Comparison of ENCODE assay signal across 1 cellular context in the genomic region with DNA sequence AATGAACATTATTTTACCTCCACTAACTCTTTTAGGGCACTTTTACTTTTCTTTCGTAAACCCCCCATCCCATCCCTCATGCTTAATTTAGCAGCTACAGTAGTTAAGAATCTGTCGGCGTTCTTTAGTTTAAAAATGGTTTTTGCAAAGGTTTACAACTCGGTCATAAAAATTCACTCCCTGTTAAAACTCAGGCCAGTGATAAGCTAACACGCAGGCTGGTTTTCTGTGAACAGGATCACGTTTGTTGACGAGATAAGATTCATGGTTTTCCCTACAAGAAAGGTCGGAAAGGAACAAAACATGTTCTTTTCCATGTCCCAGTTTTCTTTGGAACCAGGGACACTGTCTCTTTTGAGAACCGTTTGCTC.
A peak's percentile ranks its signal among the peaks of the same experiment; 100 is the strongest.
TF ChIP-seq lines count a peak whose summit lies in the region.

No MANE protein-coding gene starts in this region.

TF ChIP-seq in HEK293, 187 proteins besides CTCF, POLR2A, EP300 and RAD21 (continued from another document):
- TF ChIP-seq WT1 (tag by site-specific recombination; IDR thresholded peaks at IDR 0.05) (peak; percentile 70), ZNF24 (tag by site-specific recombination; IDR thresholded peaks at IDR 0.05) (no peak), ZNF2 (tag by site-specific recombination; IDR thresholded peaks at IDR 0.05) (0 out of 2 replicates have a peak, but pooled peaks have one; percentile 15), ZFP3 (tag by site-specific recombination; IDR thresholded peaks at IDR 0.05; ENCODE audit: low read depth) (0 out of 2 replicates have a peak, but pooled peaks have one; percentile 3), ZBTB17 (tag by site-specific recombination; IDR thresholded peaks at IDR 0.05) (0 out of 2 replicates have a peak, but pooled peaks have one; percentile 32), KLF16 (tag by site-specific recombination; IDR thresholded peaks at IDR 0.05) (no peak), FEZF1 (tag by site-specific recombination; IDR thresholded peaks at IDR 0.05) (no peak), IKZF3 (tag by site-specific recombination; IDR thresholded peaks at IDR 0.05) (peak; percentile 86), OVOL3 (tag by site-specific recombination; IDR thresholded peaks at IDR 0.05) (peak; percentile 24; the same call in 1 of the 2 replicates), ZNF366 (tag by site-specific recombination; conservative IDR thresholded peaks at IDR 0.05) (peak; percentile 37; the same call in 1 of the 2 replicates), HOXD13 (CRISPR knock-in tag; IDR thresholded peaks at IDR 0.05; ENCODE audit: borderline replicate concordance) (no peak), ZNF600 (tag by site-specific recombination; IDR thresholded peaks at IDR 0.05) (peak; percentile 39; the same call in 1 of the 2 replicates), SALL2 (tag by site-specific recombination; IDR thresholded peaks at IDR 0.05; ENCODE audit: borderline replicate concordance) (no peak), ZNF10 (tag by site-specific recombination; IDR thresholded peaks at IDR 0.05) (no peak), ZNF670 (tag by site-specific recombination; IDR thresholded peaks at IDR 0.05; ENCODE audit: low read depth) (no peak), TCF7L2 (IDR thresholded peaks at IDR 0.05; ENCODE audit: borderline replicate concordance, low read depth, low read length) (peak; percentile 53; the same call in 1 of the 2 replicates), MYNN (tag by site-specific recombination; IDR thresholded peaks at IDR 0.05; ENCODE audit: borderline replicate concordance) (peak; percentile 1; the same call in 1 of the 2 replicates), ZNF560 (tag by site-specific recombination; IDR thresholded peaks at IDR 0.05; ENCODE audit: borderline replicate concordance) (no peak), ZNF174 (tag by site-specific recombination; IDR thresholded peaks at IDR 0.05) (no peak), BCL11A (tag by site-specific recombination; IDR thresholded peaks at IDR 0.05; ENCODE audit: low read depth) (no peak), ZNF561 (tag by site-specific recombination; IDR thresholded peaks at IDR 0.05; ENCODE audit: borderline replicate concordance) (no peak), ZNF664 (tag by site-specific recombination; IDR thresholded peaks at IDR 0.05) (peak; percentile 99), ZNF677 (tag by site-specific recombination; IDR thresholded peaks at IDR 0.05) (0 out of 2 replicates have a peak, but pooled peaks have one; percentile 12), ZNF214 (tag by site-specific recombination; IDR thresholded peaks at IDR 0.05; ENCODE audit: borderline replicate concordance) (no peak), ZBTB21 (tag by site-specific recombination; IDR thresholded peaks at IDR 0.05) (no peak), ZNF529 (tag by site-specific recombination; IDR thresholded peaks at IDR 0.05; ENCODE audit: insufficient replicate concordance) (no peak), ZNF510 (tag by site-specific recombination; IDR thresholded peaks at IDR 0.05; ENCODE audit: insufficient replicate concordance) (no peak), ZNF514 (tag by site-specific recombination; IDR thresholded peaks at IDR 0.05) (no peak), ZXDB (tag by site-specific recombination; IDR thresholded peaks at IDR 0.05) (peak; percentile 74), ZNF596 (tag by site-specific recombination; IDR thresholded peaks at IDR 0.05) (0 out of 2 replicates have a peak, but pooled peaks have one; percentile 5), ZNF426 (tag by site-specific recombination; IDR thresholded peaks at IDR 0.05) (no peak), OSR2 (tag by site-specific recombination; IDR thresholded peaks at IDR 0.05) (peak; percentile 82; the same call in 1 of the 2 replicates), ZNF629 (tag by site-specific recombination; IDR thresholded peaks at IDR 0.05) (no peak), ZNF391 (tag by site-specific recombination; IDR thresholded peaks at IDR 0.05; ENCODE audit: borderline replicate concordance, low read depth) (no peak), ZNF521 (tag by site-specific recombination; IDR thresholded peaks at IDR 0.05) (no peak)
- TF ChIP-seq, protein P1, sequence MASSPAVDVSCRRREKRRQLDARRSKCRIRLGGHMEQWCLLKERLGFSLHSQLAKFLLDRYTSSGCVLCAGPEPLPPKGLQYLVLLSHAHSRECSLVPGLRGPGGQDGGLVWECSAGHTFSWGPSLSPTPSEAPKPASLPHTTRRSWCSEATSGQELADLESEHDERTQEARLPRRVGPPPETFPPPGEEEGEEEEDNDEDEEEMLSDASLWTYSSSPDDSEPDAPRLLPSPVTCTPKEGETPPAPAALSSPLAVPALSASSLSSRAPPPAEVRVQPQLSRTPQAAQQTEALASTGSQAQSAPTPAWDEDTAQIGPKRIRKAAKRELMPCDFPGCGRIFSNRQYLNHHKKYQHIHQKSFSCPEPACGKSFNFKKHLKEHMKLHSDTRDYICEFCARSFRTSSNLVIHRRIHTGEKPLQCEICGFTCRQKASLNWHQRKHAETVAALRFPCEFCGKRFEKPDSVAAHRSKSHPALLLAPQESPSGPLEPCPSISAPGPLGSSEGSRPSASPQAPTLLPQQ (tag by site-specific recombination; IDR thresholded peaks at IDR 0.05): no peak
- TF ChIP-seq, protein P2, sequence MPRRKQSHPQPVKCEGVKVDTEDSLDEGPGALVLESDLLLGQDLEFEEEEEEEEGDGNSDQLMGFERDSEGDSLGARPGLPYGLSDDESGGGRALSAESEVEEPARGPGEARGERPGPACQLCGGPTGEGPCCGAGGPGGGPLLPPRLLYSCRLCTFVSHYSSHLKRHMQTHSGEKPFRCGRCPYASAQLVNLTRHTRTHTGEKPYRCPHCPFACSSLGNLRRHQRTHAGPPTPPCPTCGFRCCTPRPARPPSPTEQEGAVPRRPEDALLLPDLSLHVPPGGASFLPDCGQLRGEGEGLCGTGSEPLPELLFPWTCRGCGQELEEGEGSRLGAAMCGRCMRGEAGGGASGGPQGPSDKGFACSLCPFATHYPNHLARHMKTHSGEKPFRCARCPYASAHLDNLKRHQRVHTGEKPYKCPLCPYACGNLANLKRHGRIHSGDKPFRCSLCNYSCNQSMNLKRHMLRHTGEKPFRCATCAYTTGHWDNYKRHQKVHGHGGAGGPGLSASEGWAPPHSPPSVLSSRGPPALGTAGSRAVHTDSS (tag by site-specific recombination; IDR thresholded peaks at IDR 0.05): no peak
- TF ChIP-seq, protein P3, sequence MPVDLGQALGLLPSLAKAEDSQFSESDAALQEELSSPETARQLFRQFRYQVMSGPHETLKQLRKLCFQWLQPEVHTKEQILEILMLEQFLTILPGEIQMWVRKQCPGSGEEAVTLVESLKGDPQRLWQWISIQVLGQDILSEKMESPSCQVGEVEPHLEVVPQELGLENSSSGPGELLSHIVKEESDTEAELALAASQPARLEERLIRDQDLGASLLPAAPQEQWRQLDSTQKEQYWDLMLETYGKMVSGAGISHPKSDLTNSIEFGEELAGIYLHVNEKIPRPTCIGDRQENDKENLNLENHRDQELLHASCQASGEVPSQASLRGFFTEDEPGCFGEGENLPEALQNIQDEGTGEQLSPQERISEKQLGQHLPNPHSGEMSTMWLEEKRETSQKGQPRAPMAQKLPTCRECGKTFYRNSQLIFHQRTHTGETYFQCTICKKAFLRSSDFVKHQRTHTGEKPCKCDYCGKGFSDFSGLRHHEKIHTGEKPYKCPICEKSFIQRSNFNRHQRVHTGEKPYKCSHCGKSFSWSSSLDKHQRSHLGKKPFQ (tag by site-specific recombination; IDR thresholded peaks at IDR 0.05): peak; percentile 68
- TF ChIP-seq, protein P4, sequence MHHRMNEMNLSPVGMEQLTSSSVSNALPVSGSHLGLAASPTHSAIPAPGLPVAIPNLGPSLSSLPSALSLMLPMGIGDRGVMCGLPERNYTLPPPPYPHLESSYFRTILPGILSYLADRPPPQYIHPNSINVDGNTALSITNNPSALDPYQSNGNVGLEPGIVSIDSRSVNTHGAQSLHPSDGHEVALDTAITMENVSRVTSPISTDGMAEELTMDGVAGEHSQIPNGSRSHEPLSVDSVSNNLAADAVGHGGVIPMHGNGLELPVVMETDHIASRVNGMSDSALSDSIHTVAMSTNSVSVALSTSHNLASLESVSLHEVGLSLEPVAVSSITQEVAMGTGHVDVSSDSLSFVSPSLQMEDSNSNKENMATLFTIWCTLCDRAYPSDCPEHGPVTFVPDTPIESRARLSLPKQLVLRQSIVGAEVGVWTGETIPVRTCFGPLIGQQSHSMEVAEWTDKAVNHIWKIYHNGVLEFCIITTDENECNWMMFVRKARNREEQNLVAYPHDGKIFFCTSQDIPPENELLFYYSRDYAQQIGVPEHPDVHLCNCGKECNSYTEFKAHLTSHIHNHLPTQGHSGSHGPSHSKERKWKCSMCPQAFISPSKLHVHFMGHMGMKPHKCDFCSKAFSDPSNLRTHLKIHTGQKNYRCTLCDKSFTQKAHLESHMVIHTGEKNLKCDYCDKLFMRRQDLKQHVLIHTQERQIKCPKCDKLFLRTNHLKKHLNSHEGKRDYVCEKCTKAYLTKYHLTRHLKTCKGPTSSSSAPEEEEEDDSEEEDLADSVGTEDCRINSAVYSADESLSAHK (tag by site-specific recombination; IDR thresholded peaks at IDR 0.05): no peak; the same call in 1 of the 2 replicates
- TF ChIP-seq, protein P5, sequence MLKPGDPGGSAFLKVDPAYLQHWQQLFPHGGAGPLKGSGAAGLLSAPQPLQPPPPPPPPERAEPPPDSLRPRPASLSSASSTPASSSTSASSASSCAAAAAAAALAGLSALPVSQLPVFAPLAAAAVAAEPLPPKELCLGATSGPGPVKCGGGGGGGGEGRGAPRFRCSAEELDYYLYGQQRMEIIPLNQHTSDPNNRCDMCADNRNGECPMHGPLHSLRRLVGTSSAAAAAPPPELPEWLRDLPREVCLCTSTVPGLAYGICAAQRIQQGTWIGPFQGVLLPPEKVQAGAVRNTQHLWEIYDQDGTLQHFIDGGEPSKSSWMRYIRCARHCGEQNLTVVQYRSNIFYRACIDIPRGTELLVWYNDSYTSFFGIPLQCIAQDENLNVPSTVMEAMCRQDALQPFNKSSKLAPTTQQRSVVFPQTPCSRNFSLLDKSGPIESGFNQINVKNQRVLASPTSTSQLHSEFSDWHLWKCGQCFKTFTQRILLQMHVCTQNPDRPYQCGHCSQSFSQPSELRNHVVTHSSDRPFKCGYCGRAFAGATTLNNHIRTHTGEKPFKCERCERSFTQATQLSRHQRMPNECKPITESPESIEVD (tag by site-specific recombination; IDR thresholded peaks at IDR 0.05): peak; percentile 95
